Comparison of ENCODE assay signal across 1 cellular context in genomic region chr6:146887447-146888077, GRCh38.
TF ChIP-seq lines count a peak whose summit lies in the region.

No MANE protein-coding gene starts in this region.

TF ChIP-seq in K562, 482 proteins besides CTCF, POLR2A, EP300 and RAD21 (continued from another document and continues in another):
- peak; percentile 100 for TF ChIP-seq MEF2D (tag; conservative IDR thresholded peaks at IDR 0.05; ENCODE audit: low read depth)
- TF ChIP-seq ZNF780A (CRISPR knock-in tag; IDR thresholded peaks at IDR 0.05) = peak; percentile 98
- peak in 1 of 2 experiments; percentile 10; a peak in 1 of 3 replicates for TF ChIP-seq CBX3 (IDR thresholded peaks at IDR 0.05; ENCODE audit: borderline replicate concordance in 1 of 2, low read length in 2 of 2)
- TF ChIP-seq RFX7 (CRISPR knock-in tag; IDR thresholded peaks at IDR 0.05) = peak; percentile 99
- no peak for TF ChIP-seq CBX1 (IDR thresholded peaks at IDR 0.05; ENCODE audit: low read depth)
- TF ChIP-seq BRD9 (IDR thresholded peaks at IDR 0.05; ENCODE audit: low read depth, partially characterized antibody) = peak; percentile 53
- TF ChIP-seq DLX4 (CRISPR knock-in tag; IDR thresholded peaks at IDR 0.05) = peak; percentile 91
- TF ChIP-seq DEAF1 (CRISPR knock-in tag; IDR thresholded peaks at IDR 0.05) = peak; percentile 98
- no peak for TF ChIP-seq MCM5 (IDR thresholded peaks at IDR 0.05; ENCODE audit: low read depth)
- TF ChIP-seq TOE1 (IDR thresholded peaks at IDR 0.05; ENCODE audit: borderline replicate concordance) = no peak; the same call in 1 of the 2 replicates
- no peak for TF ChIP-seq TOE1 (CRISPR knock-in tag; IDR thresholded peaks at IDR 0.05; ENCODE audit: borderline replicate concordance, low read depth)
- no peak; the same call in 1 of the 2 replicates for TF ChIP-seq LCOR (CRISPR knock-in tag; IDR thresholded peaks at IDR 0.05)
- TF ChIP-seq EWSR1 (IDR thresholded peaks at IDR 0.05; ENCODE audit: borderline replicate concordance, low read depth, partially characterized antibody) = no peak
- TF ChIP-seq ELK1 (CRISPR knock-in tag; IDR thresholded peaks at IDR 0.05) = no peak
- TF ChIP-seq CSDE1 (IDR thresholded peaks at IDR 0.05) = no peak
- no peak for TF ChIP-seq SPI1 (IDR thresholded peaks at IDR 0.05; ENCODE audit: borderline replicate concordance, low read depth, low read length)
- TF ChIP-seq ZNF644 (tag; IDR thresholded peaks at IDR 0.05; ENCODE audit: low read depth) = peak; percentile 100
- TF ChIP-seq ZNF696 (CRISPR knock-in tag; conservative IDR thresholded peaks at IDR 0.05) = peak; percentile 97
- TF ChIP-seq CBX8 (IDR thresholded peaks at IDR 0.05; ENCODE audit: borderline replicate concordance, extremely low read depth, low read depth, low read length, poor library complexity, severe bottlenecking) = no peak
- no peak for TF ChIP-seq HDGF (IDR thresholded peaks at IDR 0.05)
- no peak for TF ChIP-seq E2F6 (IDR thresholded peaks at IDR 0.05; ENCODE audit: borderline replicate concordance in 1 of 2, extremely low read depth in 1 of 2, insufficient read depth in 1 of 2, insufficient read length in 1 of 2, low read depth in 1 of 2, low read length in 1 of 2, poor library complexity in 1 of 2, severe bottlenecking in 1 of 2)
- 0 out of 4 replicates have a peak, but pooled peaks of 1 of the 2 experiments have one; percentile 37 for TF ChIP-seq RCOR1 (IDR thresholded peaks at IDR 0.05; ENCODE audit: borderline replicate concordance in 1 of 2, low read depth in 2 of 2, low read length in 2 of 2)
- TF ChIP-seq CHD4 (IDR thresholded peaks at IDR 0.05; ENCODE audit: insufficient read depth, insufficient replicate concordance, low read depth, low read length, poor library complexity, severe bottlenecking) = peak; percentile 29
- TF ChIP-seq PATZ1 (CRISPR knock-in tag; IDR thresholded peaks at IDR 0.05; ENCODE audit: borderline replicate concordance) = peak; percentile 100
- no peak for TF ChIP-seq KAT2B (IDR thresholded peaks at IDR 0.05; ENCODE audit: low read depth, low read length)
- peak; percentile 99 for TF ChIP-seq ZNF785 (CRISPR knock-in tag; IDR thresholded peaks at IDR 0.05)
- peak; percentile 37 for TF ChIP-seq CHD1 (IDR thresholded peaks at IDR 0.05; ENCODE audit: low read length)
- peak; percentile 99 for TF ChIP-seq THRB (CRISPR knock-in tag; conservative IDR thresholded peaks at IDR 0.05)
- peak; percentile 99 for TF ChIP-seq HEY1 (CRISPR knock-in tag; IDR thresholded peaks at IDR 0.05; ENCODE audit: borderline replicate concordance)
- no peak for TF ChIP-seq MXI1 (IDR thresholded peaks at IDR 0.05; ENCODE audit: low read depth, low read length)
- no peak for TF ChIP-seq PCBP2 (IDR thresholded peaks at IDR 0.05; ENCODE audit: low read depth, low read length, poor library complexity, severe bottlenecking)
- peak; percentile 99 for TF ChIP-seq ZKSCAN8 (CRISPR knock-in tag; IDR thresholded peaks at IDR 0.05)
- TF ChIP-seq SLC30A9 (CRISPR knock-in tag; IDR thresholded peaks at IDR 0.05) = peak; percentile 99
- peak; percentile 100 for TF ChIP-seq NR2F6 (CRISPR knock-in tag; IDR thresholded peaks at IDR 0.05)
- TF ChIP-seq ZNF232 (CRISPR knock-in tag; IDR thresholded peaks at IDR 0.05) = no peak
- no peak for TF ChIP-seq TAL1 (IDR thresholded peaks at IDR 0.05)
- TF ChIP-seq HDAC6 (IDR thresholded peaks at IDR 0.05; ENCODE audit: low read depth, low read length) = no peak
- TF ChIP-seq HMG20A (CRISPR knock-in tag; conservative IDR thresholded peaks at IDR 0.05) = peak; percentile 100
- TF ChIP-seq ZNF133 (CRISPR knock-in tag; IDR thresholded peaks at IDR 0.05) = peak; percentile 100
- TF ChIP-seq ZBTB2 (IDR thresholded peaks at IDR 0.05) = peak; percentile 89; the same call in 1 of the 2 replicates
- no peak for TF ChIP-seq SMARCB1 (IDR thresholded peaks at IDR 0.05; ENCODE audit: insufficient read length, low read depth)
- peak; percentile 94 for TF ChIP-seq CEBPB (tag; IDR thresholded peaks at IDR 0.05)
- TF ChIP-seq ELF1 (tag; IDR thresholded peaks at IDR 0.05) = peak; percentile 86
- no peak for TF ChIP-seq CHD7 (IDR thresholded peaks at IDR 0.05; ENCODE audit: low read depth, low read length)
- TF ChIP-seq SIRT6 (IDR thresholded peaks at IDR 0.05; ENCODE audit: low read depth, low read length) = no peak
- TF ChIP-seq ZNF174 (CRISPR knock-in tag; IDR thresholded peaks at IDR 0.05) = peak; percentile 100
